1 cellular context compared by ENCODE assay signal in genomic region chrX:2608638-2609430, GRCh38.
TF ChIP-seq lines count a peak whose summit lies in the region.

No MANE protein-coding gene starts in this region.

TF ChIP-seq in HepG2, 621 proteins besides CTCF, POLR2A, EP300 and RAD21 (continued from another document and continues in another):
- no peak for TF ChIP-seq REST (IDR thresholded peaks at IDR 0.05; ENCODE audit: borderline replicate concordance in 1 of 2, low read depth in 1 of 2, low read length in 2 of 2)
- no peak for TF ChIP-seq ZBTB42 (CRISPR knock-in tag; IDR thresholded peaks at IDR 0.05)
- 0 out of 2 replicates have a peak, but pooled peaks have one; percentile 44 for TF ChIP-seq ZNF572 (CRISPR knock-in tag; IDR thresholded peaks at IDR 0.05)
- peak; percentile 19 for TF ChIP-seq TAF15 (IDR thresholded peaks at IDR 0.05; ENCODE audit: low read depth, low read length, poor library complexity, severe bottlenecking)
- no peak for TF ChIP-seq ZNF432 (CRISPR knock-in tag; IDR thresholded peaks at IDR 0.05; ENCODE audit: borderline replicate concordance)
- no peak for TF ChIP-seq ZNF850 (CRISPR knock-in tag; conservative IDR thresholded peaks at IDR 0.05)
- no peak for TF ChIP-seq ZNF580 (CRISPR knock-in tag; IDR thresholded peaks at IDR 0.05; ENCODE audit: borderline replicate concordance, low read depth)
- TF ChIP-seq BRCA1 (CRISPR knock-in tag; IDR thresholded peaks at IDR 0.05), result no peak
- TF ChIP-seq SRSF9 (IDR thresholded peaks at IDR 0.05; ENCODE audit: borderline replicate concordance, insufficient read depth, low read depth, low read length, poor library complexity, severe bottlenecking), result no peak
- TF ChIP-seq PAXIP1 (CRISPR knock-in tag; conservative IDR thresholded peaks at IDR 0.05), result peak; percentile 45
- no peak for TF ChIP-seq ZBTB8A (CRISPR knock-in tag; IDR thresholded peaks at IDR 0.05; ENCODE audit: borderline replicate concordance, low read depth)
- no peak for TF ChIP-seq ZKSCAN5 (CRISPR knock-in tag; IDR thresholded peaks at IDR 0.05)
- TF ChIP-seq GATAD1 (CRISPR knock-in tag; IDR thresholded peaks at IDR 0.05), result no peak
- TF ChIP-seq FOXK1 (CRISPR knock-in tag; IDR thresholded peaks at IDR 0.05; ENCODE audit: borderline replicate concordance, low read depth), result no peak
- no peak for TF ChIP-seq RFX1 (IDR thresholded peaks at IDR 0.05)
- no peak for TF ChIP-seq MXD4 (CRISPR knock-in tag; IDR thresholded peaks at IDR 0.05)
- TF ChIP-seq ZNF777 (CRISPR knock-in tag; IDR thresholded peaks at IDR 0.05), result no peak
- no peak for TF ChIP-seq PAWR (CRISPR knock-in tag; IDR thresholded peaks at IDR 0.05; ENCODE audit: borderline replicate concordance)
- TF ChIP-seq POGZ (CRISPR knock-in tag; IDR thresholded peaks at IDR 0.05), result no peak
- TF ChIP-seq KLF12 (CRISPR knock-in tag; IDR thresholded peaks at IDR 0.05; ENCODE audit: borderline replicate concordance), result no peak
- peak; percentile 62; the same call in 1 of the 2 replicates for TF ChIP-seq POLR2G (IDR thresholded peaks at IDR 0.05; ENCODE audit: low read depth, low read length)
- TF ChIP-seq MXI1 (IDR thresholded peaks at IDR 0.05; ENCODE audit: borderline replicate concordance, low read depth, low read length), result peak; percentile 26; the same call in 1 of the 3 replicates
- no peak for TF ChIP-seq AFF4 (CRISPR knock-in tag; IDR thresholded peaks at IDR 0.05)
- TF ChIP-seq NFATC3 (CRISPR knock-in tag; IDR thresholded peaks at IDR 0.05), result no peak
- TF ChIP-seq HMGXB4 (CRISPR knock-in tag; IDR thresholded peaks at IDR 0.05; ENCODE audit: borderline replicate concordance in 1 of 2, low read depth in 1 of 2), result peak; percentile 22 to 71; a peak in 2 of 4 replicates
- TF ChIP-seq ZNF563 (CRISPR knock-in tag; IDR thresholded peaks at IDR 0.05), result 0 out of 2 replicates have a peak, but pooled peaks have one; percentile 2
- TF ChIP-seq ZNF318 (CRISPR knock-in tag; IDR thresholded peaks at IDR 0.05), result peak; percentile 16; the same call in 1 of the 2 replicates
- TF ChIP-seq GRHL1 (CRISPR knock-in tag; conservative IDR thresholded peaks at IDR 0.05), result no peak
- no peak for TF ChIP-seq MBD4 (IDR thresholded peaks at IDR 0.05; ENCODE audit: borderline replicate concordance, low read length)
- no peak for TF ChIP-seq ZBTB14 (CRISPR knock-in tag; IDR thresholded peaks at IDR 0.05)
